8 cellular contexts compared by ENCODE assay signal in the genomic region with DNA sequence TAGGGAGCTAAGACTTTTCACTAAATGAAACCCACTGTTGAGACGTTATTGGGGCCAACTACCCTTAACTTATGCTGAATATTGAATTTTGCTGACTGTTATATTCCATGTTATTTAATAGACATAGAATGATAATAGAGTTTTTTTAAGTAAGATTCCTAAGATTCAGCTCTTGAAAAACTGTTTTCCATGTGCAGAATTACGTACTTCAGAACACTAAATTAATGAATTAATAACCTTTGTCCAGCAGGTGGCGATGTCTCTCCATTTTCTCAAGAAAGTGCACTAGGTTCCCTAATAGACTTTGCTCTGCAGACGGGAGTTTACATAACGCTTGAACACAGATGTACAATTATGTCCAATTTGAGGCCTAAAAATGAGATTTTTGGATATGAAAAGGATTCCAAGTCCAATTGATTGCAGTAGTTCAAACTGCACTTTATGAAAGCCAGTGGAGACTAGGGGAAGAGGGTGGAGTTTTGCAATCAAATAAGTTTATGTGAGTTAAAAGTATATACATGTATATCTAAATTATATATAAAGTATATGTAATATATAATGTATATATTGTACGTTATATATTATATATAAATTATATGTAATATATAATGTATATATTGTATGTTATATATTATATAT.
DNase-seq lines count a peak whose midpoint lies in the region; ATAC-seq and TF ChIP-seq lines count a peak whose summit lies in the region.

No MANE protein-coding gene starts in this region.

- no peaks in the 10 kb centered on the region for H3K79me2 ChIP-seq in Loucy (ENCODE audit: insufficient read depth, low read length)

- H3K4me2 ChIP-seq in Loucy (ENCODE audit: low read depth, low read length, poor library complexity, severe bottlenecking): no peak overlapping the region

- intact Hi-C loops in Panc1 (cut with micrococcal nuclease; ENCODE audit: unreplicated experiment): loop anchor here (1.0 to 2.0 kb wide), 2 partner anchors 403 to 488 kb away; no protein-coding TSS in a partner anchor
- intact Hi-C loops in activated T-helper 1 cell treated with anti-CD3 and anti-CD28 coated beads, Interleukin-12 subunit alpha, Interleukin-12 subunit beta, Interleukin-2, Interleukin-4 antibody, amounts not matched to agents 30 ng/mL and 10 ng/mL and 1 ng/mL, durations not matched to agents 14 hours and 24 hours and 36 hours (cut with micrococcal nuclease): loop anchor here (1.0 to 10.0 kb wide), 5 partner anchors 33 to 488 kb away; no protein-coding TSS in a partner anchor

- H3K36me3 Mint-ChIP-seq in activated T-helper 1 cell treated with anti-CD3 and anti-CD28 coated beads, Interleukin-12 subunit alpha, Interleukin-12 subunit beta, Interleukin-2, Interleukin-4 antibody, amounts not matched to agents 30 ng/mL and 10 ng/mL and 1 ng/mL, durations not matched to agents 14 hours and 24 hours and 36 hours (ENCODE audit: low read depth): peaks cover 14% of the 10 kb centered on the region
- peaks cover under 1% of the 10 kb centered on the region for H3K36me3 Mint-ChIP-seq in osteocyte (ENCODE audit: unreplicated experiment)

- peaks cover 7% of the 10 kb centered on the region for H3K9me3 Mint-ChIP-seq in activated T-helper 1 cell treated with anti-CD3 and anti-CD28 coated beads, Interleukin-12 subunit alpha, Interleukin-12 subunit beta, Interleukin-2, Interleukin-4 antibody, amounts not matched to agents 30 ng/mL and 10 ng/mL and 1 ng/mL, durations not matched to agents 14 hours and 24 hours and 36 hours
- H3K9me3 Mint-ChIP-seq in osteocyte (ENCODE audit: unreplicated experiment): no peaks in the 10 kb centered on the region

- H3K9me3 ChIP-seq in Loucy (ENCODE audit: insufficient read depth, low read depth, low read length): no peaks in the 10 kb centered on the region
- H3K9me3 ChIP-seq in Panc1 (ENCODE audit: control insufficient read depth, insufficient read depth, low read depth, low read length): no peaks in the 10 kb centered on the region

- POLR2A ChIA-PET in Panc1 (lab: Charles Lee): interaction anchor here (0.6 kb wide), 1 partner anchor 249 kb away, joined by 3 read pairs; no protein-coding TSS in a partner anchor

- no peak overlapping the region for H3K4me3 ChIP-seq in Loucy (ENCODE audit: low read length, poor library complexity, severe bottlenecking)
- no peak overlapping the region for H3K4me3 ChIP-seq in Panc1 (ENCODE audit: low read depth in 2 of 2, low read length in 2 of 2)
- H3K4me3 ChIP-seq in foreskin fibroblast (ENCODE audit: low read depth in 1 of 2, low read length in 2 of 2): no peak overlapping the region

- H3K27me3 ChIP-seq in Loucy (ENCODE audit: insufficient read depth, low read length, poor library complexity, severe bottlenecking) (no peaks in the 10 kb centered on the region), Panc1 (ENCODE audit: control insufficient read depth, insufficient read depth, low read length) (no peaks in the 10 kb centered on the region; the same call in 1 of the 2 replicates)

- peak; percentile 78 for ATAC-seq in Panc1
- ATAC-seq in GM21515 (IDR thresholded peaks at IDR 0.05; ENCODE audit: unreplicated experiment): no peak
- no peak for ATAC-seq in HG03039 (IDR thresholded peaks at IDR 0.05; ENCODE audit: unreplicated experiment)

- no TSS peak for BruUV-seq in Panc1 (replicated peaks; lab: Mats Ljungman, UMichigan)

- peak; percentile 84 for TF ChIP-seq CTCF in Loucy (conservative IDR thresholded peaks at IDR 0.05; ENCODE audit: low read length)
- peak; percentile 66; the same call in 1 of the 2 replicates for TF ChIP-seq CTCF in Panc1 (IDR thresholded peaks at IDR 0.05)
- peak; percentile 28 for TF ChIP-seq CTCF in foreskin fibroblast (IDR thresholded peaks at IDR 0.05; ENCODE audit: low read depth, low read length)
- TF ChIP-seq CTCF in osteocyte (IDR thresholded peaks at IDR 0.05): peak; percentile 80

- peaks cover 57% of the 10 kb centered on the region for H3K4me1 Mint-ChIP-seq in activated T-helper 1 cell treated with anti-CD3 and anti-CD28 coated beads, Interleukin-12 subunit alpha, Interleukin-12 subunit beta, Interleukin-2, Interleukin-4 antibody, amounts not matched to agents 30 ng/mL and 10 ng/mL and 1 ng/mL, durations not matched to agents 14 hours and 24 hours and 36 hours (ENCODE audit: low read depth)
- peaks cover 54% of the 10 kb centered on the region for H3K4me1 Mint-ChIP-seq in osteocyte (ENCODE audit: unreplicated experiment)

- no peaks in the 10 kb centered on the region for H3K9me2 ChIP-seq in Loucy (replicated peaks; ENCODE audit: low read depth, low read length)

- peak overlapping the region; percentile 87 for H3K27ac Mint-ChIP-seq in activated T-helper 1 cell treated with anti-CD3 and anti-CD28 coated beads, Interleukin-12 subunit alpha, Interleukin-12 subunit beta, Interleukin-2, Interleukin-4 antibody, amounts not matched to agents 30 ng/mL and 10 ng/mL and 1 ng/mL, durations not matched to agents 14 hours and 24 hours and 36 hours
- no peak overlapping the region for H3K27ac Mint-ChIP-seq in osteocyte (ENCODE audit: unreplicated experiment)

- H3K4me1 ChIP-seq in Loucy (ENCODE audit: insufficient read depth, low read length, poor library complexity, severe bottlenecking) (peaks cover 30% of the 10 kb centered on the region), Panc1 (ENCODE audit: control insufficient read depth, insufficient read depth, low read length) (peaks cover 10% of the 10 kb centered on the region)

- no peaks in the 10 kb centered on the region for H4K20me1 ChIP-seq in Loucy (ENCODE audit: insufficient read depth, low read length, poor library complexity, severe bottlenecking)

- H3K4me3 Mint-ChIP-seq in activated T-helper 1 cell treated with anti-CD3 and anti-CD28 coated beads, Interleukin-12 subunit alpha, Interleukin-12 subunit beta, Interleukin-2, Interleukin-4 antibody, amounts not matched to agents 30 ng/mL and 10 ng/mL and 1 ng/mL, durations not matched to agents 14 hours and 24 hours and 36 hours: peak overlapping the region; percentile 77
- no peak overlapping the region for H3K4me3 Mint-ChIP-seq in osteocyte (ENCODE audit: unreplicated experiment)

- no peak overlapping the region for H3K27ac ChIP-seq in Panc1 (ENCODE audit: low read length)

- no peak overlapping the region for H2AFZ ChIP-seq in Loucy (ENCODE audit: low read length)

- no peak overlapping the region for H3K9ac ChIP-seq in Loucy (ENCODE audit: low read depth, low read length, poor library complexity, severe bottlenecking)

- H3K36me3 ChIP-seq in Loucy (ENCODE audit: insufficient read depth, low read length) (no peaks in the 10 kb centered on the region), Panc1 (ENCODE audit: control insufficient read depth, insufficient read depth, low read length) (no peaks in the 10 kb centered on the region)

- in situ Hi-C loops in Panc1 (cut with HindIII; ENCODE audit: low pct_unique_long_range_greater_than_20kb, low sequenced_read_pairs): no loop called here

- no peaks in the 10 kb centered on the region for H3F3A ChIP-seq in Loucy (ENCODE audit: low read depth)

- H3K27me3 Mint-ChIP-seq in activated T-helper 1 cell treated with anti-CD3 and anti-CD28 coated beads, Interleukin-12 subunit alpha, Interleukin-12 subunit beta, Interleukin-2, Interleukin-4 antibody, amounts not matched to agents 30 ng/mL and 10 ng/mL and 1 ng/mL, durations not matched to agents 14 hours and 24 hours and 36 hours (ENCODE audit: insufficient read depth): no peaks in the 10 kb centered on the region
- no peaks in the 10 kb centered on the region for H3K27me3 Mint-ChIP-seq in osteocyte (ENCODE audit: unreplicated experiment)

- DNase-seq in EL: peak; percentile 87
- DNase-seq in Panc1 (ENCODE audit: low read depth, low spot score): peak; percentile 61
- DNase-seq in activated T-helper 1 cell treated with anti-CD3 and anti-CD28 coated beads, Interleukin-12 subunit alpha, Interleukin-12 subunit beta, Interleukin-2, Interleukin-4 antibody, amounts not matched to agents 30 ng/mL and 10 ng/mL and 1 ng/mL, durations not matched to agents 14 hours and 24 hours and 36 hours (ENCODE audit: low spot score): peak; percentile 67
- peak; percentile 77 to 94 for DNase-seq in foreskin fibroblast
- DNase-seq in osteocyte (ENCODE audit: extremely low spot score, unreplicated experiment): no peak

- CTCF ChIA-PET in Panc1 (lab: Charles Lee): interaction anchor here (0.6 to 1.4 kb wide), 6 partner anchors 24 to 456 kb away, joined by 3 to 6 read pairs (median 3); partner anchors contain the start of gene ZC3H12D

Comparison
In these comparisons a context has a peak if more than half of its experiments do, and no peak if none do; other contexts are left out.
1. CTCF ChIP-seq: peak in every context shown above with its lines; median percentile 84 in Loucy; 80 in osteocyte; 66 in Panc1; 28 in foreskin fibroblast.